18 cellular contexts compared by ENCODE assay signal in the genomic region with DNA sequence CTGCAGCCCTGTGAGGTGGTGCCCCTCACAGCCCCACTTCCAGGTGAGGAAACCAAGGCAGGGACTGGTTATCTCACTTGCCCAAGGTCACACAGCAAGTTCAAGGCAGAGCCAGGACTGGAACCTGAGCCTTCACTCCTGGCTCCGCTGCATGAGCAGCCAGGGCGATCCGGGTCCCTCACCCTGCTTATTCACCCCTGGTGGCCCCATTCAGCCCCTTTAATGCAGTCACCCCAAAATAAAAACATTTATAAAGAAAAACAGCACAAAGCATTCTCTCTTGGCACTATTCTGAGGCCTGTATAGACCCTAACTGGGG.
"Had no signal": no experiment of that assay in that cellular context is flagged by ENCODE, and none has a peak within 500 bp of the region (broad histone marks: within the 10 kb centered on the region; RNA-seq: fewer than 3 reads in every experiment).

No MANE protein-coding gene starts in this region.

- H3K4me3 Mint-ChIP-seq: naive thymus-derived CD8-positive, alpha-beta T cell; type B pancreatic cell had no signal

- H3K27ac ChIP-seq: colonic mucosa, neutrophil, ovary, right atrium auricular region, thoracic aorta had no signal

- H3K36me3 ChIP-seq: neutrophil, ovary had no signal

- H3K4me1 ChIP-seq: colonic mucosa, right atrium auricular region had no signal

- H3K9me3 ChIP-seq: colonic mucosa, esophagus squamous epithelium, gastroesophageal sphincter, mucosa of descending colon, neutrophil, ovary, right atrium auricular region, stomach, thoracic aorta had no signal

- H3K27me3 ChIP-seq: colonic mucosa, esophagus squamous epithelium, gastroesophageal sphincter, neutrophil, ovary, right atrium auricular region, stomach had no signal

- H3K27me3 Mint-ChIP-seq: naive thymus-derived CD8-positive, alpha-beta T cell; type B pancreatic cell had no signal

- ATAC-seq: mucosa of descending colon; naive thymus-derived CD8-positive, alpha-beta T cell had no signal

- H3K4me3 ChIP-seq: colonic mucosa, esophagus squamous epithelium, gastroesophageal sphincter, mucosa of descending colon, ovary, right atrium auricular region, stomach, thoracic aorta had no signal

- H3K27ac Mint-ChIP-seq: type B pancreatic cell had no signal

- H3K9me3 Mint-ChIP-seq: naive thymus-derived CD8-positive, alpha-beta T cell; type B pancreatic cell had no signal

- DNase-seq: colonic mucosa; dermis blood vessel endothelial cell; esophagus squamous epithelium; foreskin fibroblast; kidney glomerular epithelial cell; mammary epithelial cell; mucosa of descending colon; naive thymus-derived CD8-positive, alpha-beta T cell; small intestine; stimulated activated CD4-positive, alpha-beta T cell treated with anti-CD3 and anti-CD28 coated beads, Interleukin-12 subunit alpha, Interleukin-12 subunit beta, amount 100 ng/mL, for 4 hours; stimulated activated naive CD4-positive, alpha-beta T cell; stomach had no signal
